Comparison of ENCODE assay signal across 8 cellular contexts in genomic region chr19:34172661-34173144, GRCh38. TPM values are rescaled to one million over a fixed set of nuclear protein-coding genes. Genes with fewer than 3 reads are reported as not detected.
DNase-seq lines count a peak whose midpoint lies in the region; ATAC-seq and TF ChIP-seq lines count a peak whose summit lies in the region.

No MANE protein-coding gene starts in this region.

- no peaks in the 10 kb centered on the region for H3K9me3 Mint-ChIP-seq in CD8-positive, alpha-beta memory T cell
- no peaks in the 10 kb centered on the region for H3K9me3 Mint-ChIP-seq in activated T-helper 17 cell treated with anti-CD3 and anti-CD28 coated beads, Interleukin-2, amount 50 U/mL, for 72 hours
- H3K9me3 Mint-ChIP-seq in progenitor cell of endocrine pancreas (ENCODE audit: low read depth): no peaks in the 10 kb centered on the region

- POLR2A ChIA-PET in CD8-positive, alpha-beta memory T cell (lab: Charles Lee): interaction anchor here (0.9 to 2.6 kb wide), 5 partner anchors 9 to 996 kb away, joined by 3 to 8 read pairs (median 7); no protein-coding TSS in a partner anchor

- no peaks in the 10 kb centered on the region for H3K27me3 ChIP-seq in CD8-positive, alpha-beta memory T cell (ENCODE audit: insufficient read depth, low read length, poor library complexity, severe bottlenecking)

- CTCF ChIA-PET in CD8-positive, alpha-beta memory T cell (lab: Charles Lee): interaction anchor here (0.6 to 1.9 kb wide), 4 partner anchors 17 to 996 kb away, joined by 3 to 5 read pairs (median 4); no protein-coding TSS in a partner anchor

- H3K27ac ChIP-seq in CD8-positive, alpha-beta memory T cell (ENCODE audit: low read depth, low read length): peak overlapping the region; percentile 90

- peaks cover 0 to 34% (median 4%) of the 10 kb centered on the region in 3 donors for H3K36me3 Mint-ChIP-seq in CD8-positive, alpha-beta memory T cell
- H3K36me3 Mint-ChIP-seq in activated T-helper 17 cell treated with anti-CD3 and anti-CD28 coated beads, Interleukin-2, amount 50 U/mL, for 72 hours (ENCODE audit: low read depth): peaks cover 55% of the 10 kb centered on the region
- peaks cover 1% of the 10 kb centered on the region for H3K36me3 Mint-ChIP-seq in progenitor cell of endocrine pancreas (ENCODE audit: insufficient read depth)

- no peak for TF ChIP-seq CTCF in progenitor cell of endocrine pancreas (IDR thresholded peaks at IDR 0.05; ENCODE audit: unreplicated experiment)

- DNase-seq in CD8-positive, alpha-beta memory T cell: no peak
- no peak for DNase-seq in Right ventricle myocardium superior
- peak; percentile 22 for DNase-seq in progenitor cell of endocrine pancreas (ENCODE audit: low spot score, unreplicated experiment)
- DNase-seq in NCI-H1092 (lab: John Stamatoyannopoulos, UW): no peak
- no peak for DNase-seq in hippocampal formation (lab: John Stamatoyannopoulos, UW)

- no peaks in the 10 kb centered on the region for H3K36me3 ChIP-seq in CD8-positive, alpha-beta memory T cell (ENCODE audit: insufficient read depth, low read length)

- peak overlapping the region; percentile 93 for H3K4me3 ChIP-seq in CD8-positive, alpha-beta memory T cell (ENCODE audit: low read length)

- peak; percentile 34 for ATAC-seq in GM19455 (IDR thresholded peaks at IDR 0.05; ENCODE audit: unreplicated experiment)
- peak; percentile 27 for ATAC-seq in HG03460 (IDR thresholded peaks at IDR 0.05; ENCODE audit: unreplicated experiment)
- peak; percentile 21 for ATAC-seq in activated T-helper 17 cell treated with anti-CD3 and anti-CD28 coated beads, Interleukin-2, amount 50 U/mL, for 72 hours (replicated peaks)
- ATAC-seq in Right ventricle myocardium superior (ENCODE audit: poor library complexity): peak; percentile 59

- H3K27me3 Mint-ChIP-seq in CD8-positive, alpha-beta memory T cell: no peaks in the 10 kb centered on the region
- no peaks in the 10 kb centered on the region for H3K27me3 Mint-ChIP-seq in activated T-helper 17 cell treated with anti-CD3 and anti-CD28 coated beads, Interleukin-2, amount 50 U/mL, for 72 hours
- no peaks in the 10 kb centered on the region for H3K27me3 Mint-ChIP-seq in progenitor cell of endocrine pancreas

- peak overlapping the region; percentile 92 to 99 (median 96) for H3K4me3 Mint-ChIP-seq in CD8-positive, alpha-beta memory T cell
- H3K4me3 Mint-ChIP-seq in activated T-helper 17 cell treated with anti-CD3 and anti-CD28 coated beads, Interleukin-2, amount 50 U/mL, for 72 hours: peak overlapping the region; percentile 86
- peak overlapping the region; percentile 85 for H3K4me3 Mint-ChIP-seq in progenitor cell of endocrine pancreas (ENCODE audit: low read depth)

- peak overlapping the region; percentile 94 to 100 (median 98) for H3K27ac Mint-ChIP-seq in CD8-positive, alpha-beta memory T cell
- H3K27ac Mint-ChIP-seq in activated T-helper 17 cell treated with anti-CD3 and anti-CD28 coated beads, Interleukin-2, amount 50 U/mL, for 72 hours: peak overlapping the region; percentile 98
- peak overlapping the region; percentile 98 for H3K27ac Mint-ChIP-seq in progenitor cell of endocrine pancreas

- H3K4me1 Mint-ChIP-seq in CD8-positive, alpha-beta memory T cell: peaks cover 47 to 56% (median 51%) of the 10 kb centered on the region in 3 donors
- H3K4me1 Mint-ChIP-seq in activated T-helper 17 cell treated with anti-CD3 and anti-CD28 coated beads, Interleukin-2, amount 50 U/mL, for 72 hours: peaks cover 16% of the 10 kb centered on the region
- H3K4me1 Mint-ChIP-seq in progenitor cell of endocrine pancreas (ENCODE audit: low read depth): peaks cover 33% of the 10 kb centered on the region

- H3K9me3 ChIP-seq in CD8-positive, alpha-beta memory T cell (ENCODE audit: low read length): no peaks in the 10 kb centered on the region

- intact Hi-C loops in Right ventricle myocardium superior (cut with DNase I): no loop called here

- H3K4me1 ChIP-seq in CD8-positive, alpha-beta memory T cell (ENCODE audit: insufficient read depth, low read length): peaks cover 46% of the 10 kb centered on the region

RNA-seq across cellular contexts. Expression of gene LSM14A, which starts 0.4 kb away (rescaled TPM):
- 100 to 1,000 TPM; 111 to 129 TPM for total RNA-seq in CD8-positive, alpha-beta memory T cell
- 167 TPM for polyA plus RNA-seq in CD8-positive, alpha-beta memory T cell
- 100 to 1,000 TPM in 1 of 2 donors, 10 to 100 TPM in 1; 88.5 to 105 TPM for total RNA-seq in activated T-helper 17 cell treated with anti-CD3 and anti-CD28 coated beads, Interleukin-2, amount 50 U/mL, for 72 hours
- total RNA-seq in Right ventricle myocardium superior: 69.2 TPM
- total RNA-seq in progenitor cell of endocrine pancreas: 120 and 133 TPM in 2 replicates
